15 cellular contexts compared by ENCODE assay signal in genomic region chr17:81160306-81160705, GRCh38. TPM values are rescaled to one million over a fixed set of nuclear protein-coding genes. Genes with fewer than 3 reads are reported as not detected.
DNase-seq lines count a peak whose midpoint lies in the region; ATAC-seq and TF ChIP-seq lines count a peak whose summit lies in the region.
"Had no signal": no experiment of that assay in that cellular context is flagged by ENCODE, and none has a peak within 500 bp of the region (broad histone marks: within the 10 kb centered on the region; RNA-seq: fewer than 3 reads in every experiment).

No MANE protein-coding gene starts in this region.

- peaks cover 0 to 2% (median 2%) of the 10 kb centered on the region in 3 donors for H3K27me3 Mint-ChIP-seq in immature natural killer cell (ENCODE audit: low read depth in 3 of 3)

- in situ Hi-C loops in KBM-7 (cut with MboI; ENCODE audit: low pct_unique_long_range_greater_than_20kb, low sequenced_read_pairs) (no loop called here), gastrocnemius medialis (cut with MboI; ENCODE audit: low sequenced_read_pairs in 4 of 4) (no loop called here)

- ATAC-seq in gastrocnemius medialis (no peak), HG03280 (IDR thresholded peaks at IDR 0.05; ENCODE audit: unreplicated experiment) (no peak)

- peak; percentile 24 for DNase-seq in KBM-7
- no peak for DNase-seq in ascending aorta (ENCODE audit: low spot score in 2 of 2)
- peak; percentile 37 to 47 (median 46) for DNase-seq in immature natural killer cell
- DNase-seq in gastrocnemius medialis, result no peak
- no peak for DNase-seq in NCI-H748 (lab: John Stamatoyannopoulos, UW; ENCODE audit: unreplicated experiment)
- no peak for DNase-seq in NCI-H82 treated with DMSO at 0.1 percent for 48 hours (lab: John Stamatoyannopoulos, UW; ENCODE audit: unreplicated experiment)
- DNase-seq in NCI-H2029 treated with DMSO at 0.1 percent for 48 hours (lab: John Stamatoyannopoulos, UW), result no peak
- DNase-seq: activated CD4-positive, alpha-beta T cell treated with anti-CD3 and anti-CD28 coated beads for 1 hour; HCEC 1CT; NCI-H2227 treated with DMSO at 0.1 percent for 48 hours; SIG-M5 had no signal

- H3K4me1 Mint-ChIP-seq in immature natural killer cell, result peaks cover 4 to 15% of the 10 kb centered on the region in 2 donors

- H3K27me3 ChIP-seq in ascending aorta (no peaks in the 10 kb centered on the region), gastrocnemius medialis (peaks cover 7 to 17% (median 10%) of the 10 kb centered on the region in 3 donors)

- intact Hi-C loops in ascending aorta (cut with DNase I) (no loop called here), gastrocnemius medialis (cut with DNase I; ENCODE audit: low total_unique reads) (no loop called here)

- peak overlapping the region; percentile 39 to 52 for H3K4me3 ChIP-seq in ascending aorta
- peak overlapping the region in 3 of 4 donors; percentile 13 to 43 (median 20) for H3K4me3 ChIP-seq in gastrocnemius medialis
- H3K4me3 ChIP-seq: smooth muscle cell had no signal

- no peaks in the 10 kb centered on the region for H3K9me3 ChIP-seq in ascending aorta
- no peaks in the 10 kb centered on the region for H3K9me3 ChIP-seq in gastrocnemius medialis

- H3K27ac ChIP-seq in ascending aorta, result no peak overlapping the region
- H3K27ac ChIP-seq in gastrocnemius medialis, result peak overlapping the region in 2 of 4 donors; percentile 47 to 48

- peak overlapping the region in 3 of 6 donors; percentile 50 to 59 (median 57) for H3K27ac Mint-ChIP-seq in immature natural killer cell
- H3K27ac Mint-ChIP-seq: activated naive CD4-positive, alpha-beta T cell treated with anti-CD3 and anti-CD28 coated beads, Interleukin-2, amount 50 U/mL, for 72 hours had no signal

- peak overlapping the region; percentile 61 to 81 (median 75) for H3K4me3 Mint-ChIP-seq in immature natural killer cell

- TF ChIP-seq CTCF in ascending aorta (IDR thresholded peaks at IDR 0.05), result no peak
- no peak for TF ChIP-seq CTCF in gastrocnemius medialis (IDR thresholded peaks at IDR 0.05 in 4 of 5, conservative IDR thresholded peaks at IDR 0.05 in 1 of 5)

- no peak for TF ChIP-seq POLR2A in gastrocnemius medialis (IDR thresholded peaks at IDR 0.05)

- no peaks in the 10 kb centered on the region for H3K36me3 ChIP-seq in ascending aorta
- no peaks in the 10 kb centered on the region for H3K36me3 ChIP-seq in gastrocnemius medialis

- no peaks in the 10 kb centered on the region for H3K36me3 Mint-ChIP-seq in immature natural killer cell
- H3K36me3 Mint-ChIP-seq: activated naive CD4-positive, alpha-beta T cell treated with anti-CD3 and anti-CD28 coated beads, Interleukin-2, amount 50 U/mL, for 72 hours had no signal

- no peaks in the 10 kb centered on the region for H3K9me3 Mint-ChIP-seq in immature natural killer cell
- H3K9me3 Mint-ChIP-seq: activated naive CD4-positive, alpha-beta T cell treated with anti-CD3 and anti-CD28 coated beads, Interleukin-2, amount 50 U/mL, for 72 hours had no signal

- no peaks in the 10 kb centered on the region for H3K4me1 ChIP-seq in ascending aorta
- H3K4me1 ChIP-seq in gastrocnemius medialis, result no peaks in the 10 kb centered on the region

RNA-seq across cellular contexts. Expression of gene PVALEF, which starts 5.0 kb away (rescaled TPM):
- total RNA-seq in ascending aorta, result not detected
- polyA plus RNA-seq in immature natural killer cell, result not detected
- total RNA-seq in gastrocnemius medialis, result not detected
- total RNA-seq: activated naive CD4-positive, alpha-beta T cell treated with anti-CD3 and anti-CD28 coated beads, Interleukin-2, amount 50 U/mL, for 72 hours; LHCN-M2; smooth muscle cell had no signal
- polyA plus RNA-seq: smooth muscle cell had no signal

RNA-seq across cellular contexts. Expression of gene AATK, which starts 5.7 kb away (rescaled TPM):
- 20.6 TPM for total RNA-seq in ascending aorta
- 1 to 10 TPM in 1 of 3 donors, under 1 TPM in 2; 0.52 to 2.9 (median 0.97) TPM for polyA plus RNA-seq in immature natural killer cell
- total RNA-seq in gastrocnemius medialis, result 1 to 10 TPM in 2 of 4 donors, under 1 TPM in 2; 0.10 to 1.3 (median 0.80) TPM

Comparison
In these comparisons a context has a peak if more than half of its experiments do, and no peak if none do; other contexts are left out.
1. DNase-seq: peak in KBM-7 (single experiment) and immature natural killer cell (3 of 3); none in ascending aorta (0 of 2), gastrocnemius medialis (0 of 2), NCI-H748 (single experiment), NCI-H82 treated with DMSO at 0.1 percent for 48 hours (single experiment) and NCI-H2029 treated with DMSO at 0.1 percent for 48 hours (single experiment).